8 cellular contexts compared by ENCODE assay signal in genomic region chr3:9951962-9952805, GRCh38. TPM values are rescaled to one million over a fixed set of nuclear protein-coding genes. Genes with fewer than 3 reads are reported as not detected.
DNase-seq lines count a peak whose midpoint lies in the region; ATAC-seq and TF ChIP-seq lines count a peak whose summit lies in the region.

Gene PRRT3 (minus strand): TSS chr3:9952408. CDS start chr3:9950115, 2,293 bp downstream.

- TF ChIP-seq CTCF in RWPE1 (conservative IDR thresholded peaks at IDR 0.05; ENCODE audit: low read depth) (no peak), left ventricle myocardium inferior (IDR thresholded peaks at IDR 0.05; ENCODE audit: borderline replicate concordance) (no peak), sigmoid colon (IDR thresholded peaks at IDR 0.05) (no peak)

- DNase-seq in AG20443 (ENCODE audit: low spot score) = peak; percentile 78
- peak; percentile 39 for DNase-seq in RWPE1 (ENCODE audit: low spot score)
- no peak for DNase-seq in left ventricle myocardium inferior
- no peak for DNase-seq in sigmoid colon
- DNase-seq in kidney glomerular epithelial cell (lab: John Stamatoyannopoulos, UW) = no peak

- no peaks in the 10 kb centered on the region for H3K9me3 Mint-ChIP-seq in activated naive CD4-positive, alpha-beta T cell treated with anti-CD3 and anti-CD28 coated beads, Interleukin-2, amount 50 U/mL, for 24 hours

- WGBS in sigmoid colon, 2 donors = 4% methylated on average over 52 of the region's 52 CpGs

- H3K4me1 ChIP-seq in left ventricle myocardium inferior = peaks cover 21% of the 10 kb centered on the region
- H3K4me1 ChIP-seq in sigmoid colon = peaks cover 0 to 40% (median 27%) of the 10 kb centered on the region in 4 donors

- TF ChIP-seq EP300 in sigmoid colon (IDR thresholded peaks at IDR 0.05) = no peak

- H3K4me3 Mint-ChIP-seq in activated naive CD4-positive, alpha-beta T cell treated with anti-CD3 and anti-CD28 coated beads, Interleukin-2, amount 50 U/mL, for 24 hours = peak within 1 kb of the TSS; percentile 89

- POLR2A ChIA-PET in RWPE1 (lab: Yijun Ruan, JAX; ENCODE audit: low non-redundant PET) = no interaction called here

- no peaks in the 10 kb centered on the region for H3K9me3 ChIP-seq in left ventricle myocardium inferior (replicated peaks)
- H3K9me3 ChIP-seq in sigmoid colon = no peaks in the 10 kb centered on the region

- peak within 1 kb of the TSS; percentile 42 for H3K27ac ChIP-seq in RWPE1
- H3K27ac ChIP-seq in left ventricle myocardium inferior (replicated peaks) = no peak within 1 kb of the TSS
- H3K27ac ChIP-seq in sigmoid colon = peak within 1 kb of the TSS in 1 of 4 donors; percentile 4

- H3K27ac Mint-ChIP-seq in activated naive CD4-positive, alpha-beta T cell treated with anti-CD3 and anti-CD28 coated beads, Interleukin-2, amount 50 U/mL, for 24 hours = no peak within 1 kb of the TSS

- H3K4me3 ChIP-seq in left ventricle myocardium inferior (peak within 1 kb of the TSS; percentile 69), sigmoid colon (peak within 1 kb of the TSS; percentile 35 to 65 (median 55))

- intact Hi-C loops in left ventricle myocardium inferior (cut with micrococcal nuclease) (no loop called here), sigmoid colon (cut with DNase I) (no loop called here)

- CTCF ChIA-PET in RWPE1 (lab: Yijun Ruan, JAX) = interaction anchor here (0.6 kb wide), 1 partner anchor 811 kb away, joined by 4 read pairs; no protein-coding TSS in a partner anchor

- no peaks in the 10 kb centered on the region for H3K27me3 Mint-ChIP-seq in activated naive CD4-positive, alpha-beta T cell treated with anti-CD3 and anti-CD28 coated beads, Interleukin-2, amount 50 U/mL, for 24 hours

- H3K27me3 ChIP-seq in left ventricle myocardium inferior (ENCODE audit: low read depth) = no peaks in the 10 kb centered on the region
- H3K27me3 ChIP-seq in sigmoid colon = no peaks in the 10 kb centered on the region

- no peaks in the 10 kb centered on the region for H3K36me3 Mint-ChIP-seq in activated naive CD4-positive, alpha-beta T cell treated with anti-CD3 and anti-CD28 coated beads, Interleukin-2, amount 50 U/mL, for 24 hours

- peak; percentile 66 for ATAC-seq in GM18861 (IDR thresholded peaks at IDR 0.05; ENCODE audit: unreplicated experiment)
- peak; percentile 36 for ATAC-seq in HG03097 (IDR thresholded peaks at IDR 0.05; ENCODE audit: low FRiP score, unreplicated experiment)

- no peak for TF ChIP-seq POLR2A in sigmoid colon (IDR thresholded peaks at IDR 0.05)

- H3K4me1 Mint-ChIP-seq in activated naive CD4-positive, alpha-beta T cell treated with anti-CD3 and anti-CD28 coated beads, Interleukin-2, amount 50 U/mL, for 24 hours = peaks cover 15% of the 10 kb centered on the region

- H3K36me3 ChIP-seq in left ventricle myocardium inferior = no peaks in the 10 kb centered on the region
- H3K36me3 ChIP-seq in sigmoid colon = peaks cover 0 to 6% (median 0%) of the 10 kb centered on the region in 4 donors

RNA-seq across cellular contexts. Expression of gene PRRT3, which starts in this region (rescaled TPM):
- total RNA-seq in left ventricle myocardium inferior = 0.47 TPM
- 1 to 10 TPM; 1.5 to 2.6 (median 2.2) TPM for total RNA-seq in sigmoid colon
- polyA plus RNA-seq in sigmoid colon = under 1 TPM; 0.46 to 0.90 (median 0.60) TPM

Comparison
In these comparisons a context has a peak if more than half of its experiments do, and no peak if none do; other contexts are left out.
1. DNase-seq: peak in AG20443 (single experiment) and RWPE1 (single experiment); none in left ventricle myocardium inferior (single experiment), sigmoid colon (single experiment) and kidney glomerular epithelial cell (single experiment).